27 cellular contexts compared by ENCODE assay signal in the genomic region with DNA sequence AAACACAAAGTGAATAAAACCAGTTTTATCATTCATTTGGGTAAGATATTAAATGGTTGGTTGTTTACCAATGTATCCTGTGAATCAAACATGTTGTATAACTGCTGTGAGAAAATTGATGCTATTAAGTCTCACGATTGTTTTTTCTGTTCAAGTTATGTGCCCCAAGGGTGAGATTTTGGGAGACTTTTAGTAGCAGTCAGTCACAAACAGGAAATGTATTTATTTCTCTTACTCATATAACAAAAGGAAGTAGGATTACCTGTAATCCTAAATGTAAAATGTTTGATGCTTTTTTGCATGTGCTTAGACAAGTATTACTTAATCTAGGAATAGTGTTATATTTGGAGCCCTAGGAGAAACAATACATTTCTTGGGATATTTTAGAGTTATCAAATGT. TPM values are rescaled to one million over a fixed set of nuclear protein-coding genes. Genes with fewer than 3 reads are reported as not detected.
DNase-seq lines count a peak whose midpoint lies in the region; ATAC-seq, FAIRE-seq and TF ChIP-seq lines count a peak whose summit lies in the region.
"Had no signal": no experiment of that assay in that cellular context is flagged by ENCODE, and none has a peak within 500 bp of the region (broad histone marks: within the 10 kb centered on the region; RNA-seq: fewer than 3 reads in every experiment).

No MANE protein-coding gene starts in this region.

- peak; percentile 60 for ATAC-seq in GM21381 (IDR thresholded peaks at IDR 0.05; ENCODE audit: unreplicated experiment)
- peak; percentile 53 for ATAC-seq in HG02973 (IDR thresholded peaks at IDR 0.05; ENCODE audit: unreplicated experiment)
- peak; percentile 34; the same call in 2 of the 3 replicates for ATAC-seq in GM12878
- ATAC-seq in pancreas: no peak

- TF ChIP-seq POLR2A in GM12878 (IDR thresholded peaks at IDR 0.05; ENCODE audit: low read depth, low read length): no peak

- TF ChIP-seq CTCF in GM12878 (IDR thresholded peaks at IDR 0.05 in 2 of 3, conservative IDR thresholded peaks at IDR 0.05 in 1 of 3; ENCODE audit: control insufficient read depth in 2 of 3, extremely low read depth in 1 of 3, insufficient read depth in 1 of 3, low read depth in 3 of 3, low read length in 3 of 3): no peak
- no peak for TF ChIP-seq CTCF in pancreas (IDR thresholded peaks at IDR 0.05)

- SMC1A ChIA-PET in GM12878 (lab: Charles Lee; ENCODE audit: uncharacterized antibody, unreplicated experiment): interaction anchor here (0.6 to 4.2 kb wide), 3 partner anchors 8 to 1023 kb away, joined by 3 to 15 read pairs (median 5); no protein-coding TSS in a partner anchor

- no TSS peak for BruUV-seq in GM12878 (replicated peaks; lab: Mats Ljungman, UMichigan)

- DNase-seq in GM18507 (ENCODE audit: extremely low spot score, insufficient read length, low read depth) (no peak), GM12878 (ENCODE audit: low read depth, low spot score) (peak; percentile 21), NCI-H524 treated with DMSO at 0.1 percent for 48 hours (lab: John Stamatoyannopoulos, UW) (no peak), KBM-7 (no peak), pancreas (no peak)
- no peak for DNase-seq in activated CD4-positive, alpha-beta T cell treated with anti-CD3 and anti-CD28 coated beads, Interleukin-2, amount 50 U/mL, for 1 hour
- DNase-seq: activated CD4-positive, alpha-beta memory T cell treated with anti-CD3 and anti-CD28 coated beads for 36 hours; activated naive CD4-positive, alpha-beta T cell treated with Interleukin-2 at 50 U/mL for 16 hours; amygdala; central memory CD4-positive, alpha-beta T cell; DMS153; GDM1; HFFc6; NCI-H1105; NCI-H446 treated with DMSO at 0.1 percent for 48 hours; NK-92 treated with Interleukin-12 subunit alpha and Interleukin-12 subunit beta, amount 100 ng/mL, for 24 hours; sigmoid colon; T-helper 2 cell; testis; WERI-Rb-1 had no signal

- no peak for TF ChIP-seq RAD21 in GM12878 (IDR thresholded peaks at IDR 0.05; ENCODE audit: insufficient read depth, low read depth, low read length)

- no peaks in the 10 kb centered on the region for H3K36me3 ChIP-seq in GM12878 (ENCODE audit: control insufficient read depth in 2 of 2, insufficient read depth in 2 of 2, low read length in 1 of 2)
- H3K36me3 ChIP-seq in pancreas: no peaks in the 10 kb centered on the region
- H3K36me3 ChIP-seq: WERI-Rb-1 had no signal

- H3K4me1 ChIP-seq in GM12878 (ENCODE audit: control insufficient read depth, insufficient read depth, low read length) (peaks cover 18% of the 10 kb centered on the region), pancreas (peaks cover 0 to 8% (median 0%) of the 10 kb centered on the region in 3 donors)
- H3K4me1 ChIP-seq: sigmoid colon, testis had no signal

- H3K79me2 ChIP-seq in GM12878 (ENCODE audit: control insufficient read depth, insufficient read depth, low read length): no peaks in the 10 kb centered on the region
- H3K79me2 ChIP-seq: hepatocyte had no signal

- CTCF ChIA-PET in GM12878 (lab: Yijun Ruan, JAX): interaction anchor here (0.5 to 6.2 kb wide), 5 partner anchors 8 to 180 kb away, joined by 3 to 48 read pairs (median 3); no protein-coding TSS in a partner anchor

- H3K9me3 ChIP-seq in GM12878 (replicated peaks; ENCODE audit: control insufficient read depth, insufficient read depth, low read length) (no peaks in the 10 kb centered on the region), pancreas (no peaks in the 10 kb centered on the region)
- H3K9me3 ChIP-seq: testis had no signal

- in situ Hi-C loops in GM12878 (cut with MboI): loop anchor here (10.0 kb wide), 1 partner anchor 478 kb away; no protein-coding TSS in a partner anchor
- in situ Hi-C loops in KBM-7 (cut with MboI; ENCODE audit: low pct_unique_long_range_greater_than_20kb, low sequenced_read_pairs): no loop called here

- intact Hi-C loops in GM12878 (cut with micrococcal nuclease; ENCODE audit: unreplicated experiment) (no loop called here), pancreas (cut with DNase I) (loop anchor here in 1 of 3 donors (10.0 kb wide), 1 partner anchor 118 kb away; no protein-coding TSS in a partner anchor)

- TF ChIP-seq EP300 in GM12878 (IDR thresholded peaks at IDR 0.05; ENCODE audit: borderline replicate concordance in 1 of 2, control insufficient read depth in 1 of 2, low read depth in 2 of 2, low read length in 2 of 2): no peak

- H2AFZ ChIP-seq in GM12878 (ENCODE audit: control insufficient read depth, low read depth, low read length): peak overlapping the region; percentile 45
- H2AFZ ChIP-seq: hepatocyte had no signal

- H3K9ac ChIP-seq in GM12878 (ENCODE audit: control insufficient read depth, insufficient read depth, low read length): no peak overlapping the region

- 0% methylated on average over 1 of the region's 1 CpG for WGBS in GM12878 (ENCODE audit: insufficient coverage, insufficient replicate concordance, low lambda C conversion rate, missing lambda C conversion rate)
- 59 to 61% methylated on average over 1 of the region's 1 CpG for WGBS in pancreas, 2 donors

- RAD21 ChIA-PET in GM12878 (lab: Charles Lee; ENCODE audit: unreplicated experiment): no interaction called here

- no peaks in the 10 kb centered on the region for H4K20me1 ChIP-seq in GM12878 (ENCODE audit: control insufficient read depth, insufficient read depth)

- POLR2A ChIA-PET in GM12878 (lab: Charles Lee): interaction anchor here (0.6 kb wide), 1 partner anchor 1509 kb away, joined by 4 read pairs; no protein-coding TSS in a partner anchor

- FAIRE-seq in GM18507 (lab: Jason Lieb, UNC): peak; percentile 56
- peak; percentile 52 for FAIRE-seq in GM12878 (lab: Jason Lieb, UNC)
- no peak for FAIRE-seq in pancreas (lab: Jason Lieb, UNC)
- FAIRE-seq: GM12891 had no signal

- no peak overlapping the region for H3K4me2 ChIP-seq in GM12878 (ENCODE audit: control insufficient read depth, insufficient read depth)
- H3K4me2 ChIP-seq: hepatocyte had no signal

- H3K27ac ChIP-seq in GM12878 (ENCODE audit: control insufficient read depth, insufficient read depth) (peak overlapping the region; percentile 58), pancreas (no peak overlapping the region)
- H3K27ac ChIP-seq: C4-2B, epithelial cell of prostate, hepatocyte, sigmoid colon, SK-N-MC, testis, WERI-Rb-1 had no signal

- H3K4me3 ChIP-seq in GM12878 (no peak overlapping the region), pancreas (no peak overlapping the region)
- H3K4me3 ChIP-seq: hepatocyte, sigmoid colon, SK-N-MC, testis had no signal

- H3K27me3 ChIP-seq in GM12878 (replicated peaks in 1 of 2; ENCODE audit: control insufficient read depth in 2 of 2, insufficient read depth in 2 of 2, low read length in 1 of 2): no peaks in the 10 kb centered on the region
- H3K27me3 ChIP-seq in pancreas: no peaks in the 10 kb centered on the region
- H3K27me3 ChIP-seq: hepatocyte, sigmoid colon, testis had no signal

TF ChIP-seq in GM12878, 131 proteins besides CTCF, POLR2A, EP300 and RAD21 (continues in another document):
- no peak for TF ChIP-seq GATAD2B (conservative IDR thresholded peaks at IDR 0.05; ENCODE audit: low read depth)
- no peak for TF ChIP-seq CREM (IDR thresholded peaks at IDR 0.05; ENCODE audit: low read depth)
- no peak for TF ChIP-seq CBFB (IDR thresholded peaks at IDR 0.05; ENCODE audit: low read depth)
- TF ChIP-seq MTA2 (IDR thresholded peaks at IDR 0.05; ENCODE audit: low read depth): no peak
- TF ChIP-seq EED (IDR thresholded peaks at IDR 0.05; ENCODE audit: low read depth): no peak
- TF ChIP-seq RUNX3 (IDR thresholded peaks at IDR 0.05; ENCODE audit: low read length): no peak

RNA-seq across cellular contexts. Expression of a gene that starts 39.2 kb away (rescaled TPM):
- total RNA-seq in GM12878 (2013; cell fraction: nucleolus; rRNA removed): 88.9 and 97.8 TPM in 2 replicates
- total RNA-seq in GM12878 (2014; rRNA removed) (18.4 and 20.1 TPM in 2 replicates), GM12878 (2014; rRNA removed; fragmentation: Illumina TruSeq; extraction: Trizol) (14.4 and 19.8 TPM in 2 replicates), GM12878 (2021) (10.6 and 12.5 TPM in 2 replicates), pancreas (1 to 10 TPM; 4.9 to 8.0 (median 6.5) TPM)
- polyA plus RNA-seq in GM12878 (2011; ENCODE audit: low read depth): 4.9 TPM
- polyA plus RNA-seq in GM12878 (2011; rRNA removed) (16.3 and 24.4 TPM in 2 replicates), GM12878 (2014; fragmentation: Illumina TruSeq; extraction: Trizol) (8.8 and 10.3 TPM in 2 replicates), GM12878 (2014; fragmentation: Nextera tagmentation; extraction: Ambion mirVana) (10 to 100 TPM in 1 of 2 experiments, 1 to 10 TPM in 1; 4.8 to 11.5 TPM), GM12878 (2014; rRNA removed) (11.2 and 14.4 TPM in 2 replicates), GM12878 (2016; fragmentation: Nextera tagmentation; extraction: Ambion mirVana) (10 to 100 TPM; 20.4 to 25.4 TPM), pancreas (10 to 100 TPM in 1 of 2 donors, 1 to 10 TPM in 1; 6.8 to 11.4 TPM)
- 3.6 and 4.7 TPM in 2 replicates for polyA plus RNA-seq in GM12878 (2011; cell fraction: cytosol; rRNA removed)
- polyA plus RNA-seq in GM12878 (2011; cell fraction: nucleus; rRNA removed): 10.7 and 12.8 TPM in 2 replicates
- polyA plus RNA-seq in GM12878 (2012): 5.7 and 8.1 TPM in 2 replicates
- 12.6 and 17.6 TPM in 2 replicates for polyA minus RNA-seq in GM12878 (2011; rRNA and poly(A)+ RNA removed)
- polyA minus RNA-seq in GM12878 (2011; cell fraction: cytosol; rRNA and poly(A)+ RNA removed): 5.7 and 6.5 TPM in 2 replicates
- 30.3 and 44.2 TPM in 2 replicates for polyA minus RNA-seq in GM12878 (2011; cell fraction: nucleus; rRNA and poly(A)+ RNA removed)

Comparison
In these comparisons a context has a peak if more than half of its experiments do, and no peak if none do; other contexts are left out.
1. ATAC-seq: peak in GM21381 (single experiment), HG02973 (single experiment) and GM12878 (single experiment); none in pancreas (0 of 4).